In the genomic region with DNA sequence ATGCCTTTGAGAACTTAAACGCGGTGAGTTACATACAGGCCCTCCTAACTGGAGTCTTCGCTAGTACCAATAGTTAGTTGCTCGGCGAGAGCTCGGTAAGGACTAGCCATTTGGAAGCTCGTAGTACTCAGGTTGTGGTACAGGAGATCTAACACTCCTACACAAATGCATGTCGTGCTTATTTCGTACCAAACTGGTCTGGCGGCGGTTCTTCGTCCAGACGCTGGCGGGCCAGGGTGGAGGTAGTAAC, we compare ENCODE assay signal across 8 cellular contexts. TPM values are rescaled to one million over a fixed set of nuclear protein-coding genes. Genes with fewer than 3 reads are reported as not detected.
A peak's percentile ranks its signal among the peaks of the same experiment; 100 is the strongest.
DNase-seq lines count a peak whose midpoint lies in the region; ATAC-seq, FAIRE-seq and TF ChIP-seq lines count a peak whose summit lies in the region.

No MANE protein-coding gene starts in this region.

- H3K27ac ChIP-seq in endothelial cell of umbilical vein (ENCODE audit: insufficient read depth, low read depth, low read length) (peak overlapping the region; percentile 97), neuronal stem cell (replicated peaks; ENCODE audit: low read length) (peak overlapping the region; percentile 77)

- H3K4ac ChIP-seq in neuronal stem cell (ENCODE audit: low read length), result no peak overlapping the region

- TF ChIP-seq CTCF in Loucy (conservative IDR thresholded peaks at IDR 0.05; ENCODE audit: low read length) (no peak), endothelial cell of umbilical vein (IDR thresholded peaks at IDR 0.05; ENCODE audit: extremely low read depth in 1 of 2, insufficient read depth in 1 of 2, low read depth in 1 of 2, low read length in 2 of 2) (no peak), GM20000 (IDR thresholded peaks at IDR 0.05; ENCODE audit: extremely low read depth, missing control alignments) (no peak)

- CTCF ChIA-PET in endothelial cell of umbilical vein (lab: Charles Lee), result interaction anchor here (0.7 to 1.9 kb wide), 9 partner anchors 9 to 195 kb away, joined by 3 to 7 read pairs (median 3); a partner anchor contains a TSS

- H3K79me1 ChIP-seq in neuronal stem cell (ENCODE audit: low read depth, low read length), result no peaks in the 10 kb centered on the region

- POLR2A ChIA-PET in endothelial cell of umbilical vein (lab: Charles Lee), result interaction anchor here (1.0 kb wide), 1 partner anchor 170 kb away, joined by 5 read pairs; no protein-coding TSS in a partner anchor

- H3K9me3 ChIP-seq in Loucy (ENCODE audit: insufficient read depth, low read depth, low read length) (no peaks in the 10 kb centered on the region), endothelial cell of umbilical vein (replicated peaks; ENCODE audit: control insufficient read depth, insufficient read depth, low read length) (no peaks in the 10 kb centered on the region), neuronal stem cell (replicated peaks in 1 of 2; ENCODE audit: control insufficient read depth in 2 of 2, insufficient read depth in 1 of 2, low read depth in 1 of 2, low read length in 2 of 2) (no peaks in the 10 kb centered on the region)

- H2AFZ ChIP-seq in Loucy (ENCODE audit: low read length), result peak overlapping the region; percentile 90
- H2AFZ ChIP-seq in endothelial cell of umbilical vein (ENCODE audit: low read depth, low read length), result peak overlapping the region; percentile 99
- H2AFZ ChIP-seq in neuronal stem cell (ENCODE audit: low read length), result peak overlapping the region; percentile 54

- H2BK5ac ChIP-seq in neuronal stem cell (ENCODE audit: low read length), result no peak overlapping the region

- H3F3A ChIP-seq in Loucy (ENCODE audit: low read depth), result 0 out of 2 replicates have a peak, but pooled peaks cover 6% of the 10 kb centered on the region

- FAIRE-seq in endothelial cell of umbilical vein (lab: Jason Lieb, UNC), result no peak

- no peak overlapping the region for H4K91ac ChIP-seq in neuronal stem cell (ENCODE audit: low read depth, low read length, poor library complexity)

- peak overlapping the region; percentile 99 for H4K8ac ChIP-seq in neuronal stem cell (ENCODE audit: low read depth, low read length)

- H3K4me2 ChIP-seq in Loucy (ENCODE audit: low read depth, low read length, poor library complexity, severe bottlenecking) (peak overlapping the region; percentile 80), endothelial cell of umbilical vein (ENCODE audit: insufficient read depth, low read length) (peak overlapping the region; percentile 100), neuronal stem cell (ENCODE audit: insufficient read depth, low read length, poor library complexity, severe bottlenecking) (peak overlapping the region; percentile 64)

- H3K4me1 ChIP-seq in Loucy (ENCODE audit: insufficient read depth, low read length, poor library complexity, severe bottlenecking) (peaks cover 52% of the 10 kb centered on the region), endothelial cell of umbilical vein (ENCODE audit: control insufficient read depth, extremely low read depth, insufficient read depth, low read length) (peaks cover 47% of the 10 kb centered on the region), neuronal stem cell (ENCODE audit: control insufficient read depth in 2 of 2, insufficient read depth in 1 of 2, low read depth in 1 of 2, low read length in 2 of 2) (peaks cover 0 to 6% of the 10 kb centered on the region in 2 donors)

- H3K9me1 ChIP-seq in endothelial cell of umbilical vein (replicated peaks; ENCODE audit: control insufficient read depth, extremely low read depth, insufficient read depth, low read length), result no peaks in the 10 kb centered on the region

- H3K23ac ChIP-seq in neuronal stem cell (ENCODE audit: low read depth, low read length, poor library complexity), result peak overlapping the region; percentile 94

- H2BK120ac ChIP-seq in neuronal stem cell (ENCODE audit: low read depth, low read length), result peak overlapping the region; percentile 91

- H3K79me2 ChIP-seq in Loucy (ENCODE audit: insufficient read depth, low read length), result peaks cover 35% of the 10 kb centered on the region
- peaks cover 33% of the 10 kb centered on the region for H3K79me2 ChIP-seq in endothelial cell of umbilical vein (ENCODE audit: control insufficient read depth, insufficient read depth, low read length)

- DNase-seq in endothelial cell of umbilical vein (ENCODE audit: low read depth, low spot score), result no peak
- no peak for DNase-seq in neuronal stem cell (ENCODE audit: low spot score)
- no peak for DNase-seq in GM20000 (ENCODE audit: low spot score)
- DNase-seq in NCI-H2227 (lab: John Stamatoyannopoulos, UW; ENCODE audit: unreplicated experiment), result no peak

- peak; percentile 25 for ATAC-seq in GM18517 (IDR thresholded peaks at IDR 0.05; ENCODE audit: unreplicated experiment)
- no peak for ATAC-seq in HG02884 (IDR thresholded peaks at IDR 0.05; ENCODE audit: unreplicated experiment)
- no peak for ATAC-seq in GM21786 (IDR thresholded peaks at IDR 0.05; ENCODE audit: unreplicated experiment)

- no peak overlapping the region for H3K14ac ChIP-seq in neuronal stem cell (ENCODE audit: low read length)

- peak overlapping the region; percentile 82 for H3K4me3 ChIP-seq in Loucy (ENCODE audit: low read length, poor library complexity, severe bottlenecking)
- H3K4me3 ChIP-seq in endothelial cell of umbilical vein (replicated peaks in 1 of 3; ENCODE audit: insufficient read depth in 1 of 3, low read depth in 1 of 3, low read length in 3 of 3), result peak overlapping the region; percentile 60 to 74 (median 68)
- peak overlapping the region; percentile 27 to 79 for H3K4me3 ChIP-seq in neuronal stem cell (ENCODE audit: low read length in 2 of 2)

- no peak overlapping the region for H2AK5ac ChIP-seq in neuronal stem cell (ENCODE audit: low read depth, low read length)

- H4K20me1 ChIP-seq in Loucy (ENCODE audit: insufficient read depth, low read length, poor library complexity, severe bottlenecking) (no peaks in the 10 kb centered on the region), endothelial cell of umbilical vein (replicated peaks; ENCODE audit: control insufficient read depth, extremely low read depth, insufficient read depth, low read length) (no peaks in the 10 kb centered on the region)

- no peak overlapping the region for H2BK15ac ChIP-seq in neuronal stem cell (ENCODE audit: low read length)

- H3K27me3 ChIP-seq in Loucy (ENCODE audit: insufficient read depth, low read length, poor library complexity, severe bottlenecking), result no peaks in the 10 kb centered on the region
- no peaks in the 10 kb centered on the region for H3K27me3 ChIP-seq in endothelial cell of umbilical vein (ENCODE audit: control insufficient read depth in 2 of 2, insufficient read depth in 2 of 2, low read length in 2 of 2)
- no peaks in the 10 kb centered on the region for H3K27me3 ChIP-seq in neuronal stem cell (ENCODE audit: control insufficient read depth in 3 of 3, insufficient read depth in 3 of 3, low read depth in 1 of 3, low read length in 3 of 3)

- H3K18ac ChIP-seq in neuronal stem cell (ENCODE audit: low read length), result peak overlapping the region; percentile 93

- peak overlapping the region; percentile 88 for H3K9ac ChIP-seq in Loucy (ENCODE audit: low read depth, low read length, poor library complexity, severe bottlenecking)
- H3K9ac ChIP-seq in endothelial cell of umbilical vein (replicated peaks; ENCODE audit: extremely low read depth, insufficient read depth, low read length), result peak overlapping the region; percentile 95
- peak overlapping the region; percentile 79 for H3K9ac ChIP-seq in neuronal stem cell (ENCODE audit: low read depth, low read length, poor library complexity)

- TSS peak; percentile 72 for BruUV-seq in endothelial cell of umbilical vein (replicated peaks; lab: Mats Ljungman, UMichigan)

- H3K36me3 ChIP-seq in Loucy (ENCODE audit: insufficient read depth, low read length), result no peaks in the 10 kb centered on the region
- H3K36me3 ChIP-seq in endothelial cell of umbilical vein (ENCODE audit: control insufficient read depth in 2 of 2, extremely low read depth in 1 of 2, insufficient read depth in 2 of 2, low read length in 2 of 2), result peaks cover 0 to 2% of the 10 kb centered on the region in 2 experiments
- no peaks in the 10 kb centered on the region for H3K36me3 ChIP-seq in neuronal stem cell (replicated peaks in 1 of 2; ENCODE audit: control insufficient read depth in 2 of 2, insufficient read depth in 2 of 2, low read length in 2 of 2)

- no CpG with 5 or more reads among the region's 14 CpGs for WGBS in neuronal stem cell (ENCODE audit: extremely low coverage in 2 of 2, insufficient read length in 2 of 2, insufficient replicate concordance in 1 of 2), 2 donors

- peak overlapping the region; percentile 4 for H2BK12ac ChIP-seq in neuronal stem cell (ENCODE audit: low read length)

- dilution Hi-C loops in endothelial cell of umbilical vein (cut with MboI; ENCODE audit: extremely low pct_ligation_motif_present, low sequenced_read_pairs), result no loop called here

- no peaks in the 10 kb centered on the region for H3K9me2 ChIP-seq in Loucy (replicated peaks; ENCODE audit: low read depth, low read length)

- no peak for TF ChIP-seq POLR2A in endothelial cell of umbilical vein (IDR thresholded peaks at IDR 0.05; ENCODE audit: low read depth, low read length)

- intact Hi-C loops in endothelial cell of umbilical vein (cut with micrococcal nuclease), result loop anchor here (1.0 to 10.0 kb wide), 5 partner anchors 12 to 589 kb away; no protein-coding TSS in a partner anchor

TF ChIP-seq in endothelial cell of umbilical vein, 7 proteins besides CTCF, POLR2A, EP300 and RAD21 (continues in another document):
- no peak for TF ChIP-seq POLR2AphosphoS5 (IDR thresholded peaks at IDR 0.05; ENCODE audit: insufficient read depth, low read depth, low read length)
- TF ChIP-seq EZH2 (IDR thresholded peaks at IDR 0.05; ENCODE audit: borderline replicate concordance, low read depth, low read length, severe bottlenecking), result no peak
- no peak for TF ChIP-seq JUN (IDR thresholded peaks at IDR 0.05; ENCODE audit: borderline replicate concordance, insufficient read depth, insufficient read length, low read depth)
- TF ChIP-seq FOS (IDR thresholded peaks at IDR 0.05; ENCODE audit: borderline replicate concordance, insufficient read depth, low read length), result no peak
- no peak for TF ChIP-seq GATA2 (IDR thresholded peaks at IDR 0.05; ENCODE audit: insufficient read depth, insufficient read length, low read depth, low read length)
- no peak for TF ChIP-seq MYC (IDR thresholded peaks at IDR 0.05; ENCODE audit: low read depth, low read length)

RNA-seq across cellular contexts. Expression of a gene that starts 0.3 kb away (rescaled TPM):
- 35.2 and 42.0 TPM in 2 replicates for total RNA-seq in endothelial cell of umbilical vein
- polyA plus RNA-seq in endothelial cell of umbilical vein, result 8.5 and 11.2 TPM in 2 replicates
- polyA plus RNA-seq in endothelial cell of umbilical vein (2011; cell fraction: cytosol; rRNA removed), result 22.4 and 27.6 TPM in 2 replicates
- 24.0 and 30.0 TPM in 2 replicates for polyA plus RNA-seq in endothelial cell of umbilical vein (2011; cell fraction: nucleus; rRNA removed)
- 34.0 and 59.5 TPM in 2 replicates for polyA plus RNA-seq in endothelial cell of umbilical vein (2012)
- 14.7 and 16.8 TPM in 2 replicates for polyA minus RNA-seq in endothelial cell of umbilical vein
- 12.0 TPM for polyA minus RNA-seq in endothelial cell of umbilical vein (2011; cell fraction: cytosol; rRNA and poly(A)+ RNA removed)
- 17.2 and 20.8 TPM in 2 replicates for polyA minus RNA-seq in endothelial cell of umbilical vein (2011; cell fraction: nucleus; rRNA and poly(A)+ RNA removed)
- polyA plus RNA-seq in neuronal stem cell (2013, experiment 1 of 2), result 16.0 TPM
- polyA plus RNA-seq in neuronal stem cell (2013, experiment 2 of 2), result 15.4 TPM
